Comparison of ENCODE assay signal across 18 cellular contexts in genomic region chr4:42786350-42787070, GRCh38.
DNase-seq lines count a peak whose midpoint lies in the region; ATAC-seq and TF ChIP-seq lines count a peak whose summit lies in the region.
"Had no signal": no experiment of that assay in that cellular context is flagged by ENCODE, and none has a peak within 500 bp of the region (broad histone marks: within the 10 kb centered on the region; RNA-seq: fewer than 3 reads in every experiment).

No MANE protein-coding gene starts in this region.

- TF ChIP-seq CTCF in endodermal cell (conservative IDR thresholded peaks at IDR 0.05), result peak; percentile 20

- no peak overlapping the region for H3K9ac ChIP-seq in endodermal cell (ENCODE audit: extremely low read depth, low read length, poor library complexity, severe bottlenecking)

- H3K9me3 Mint-ChIP-seq in endodermal cell, result no peaks in the 10 kb centered on the region
- peaks cover 3% of the 10 kb centered on the region for H3K9me3 Mint-ChIP-seq in activated CD8-positive, alpha-beta memory T cell treated with anti-CD3 and anti-CD28 coated beads, Interleukin-2, amount 10 ng/mL, durations not matched to agents 7 days and 5 days (ENCODE audit: low read depth)

- CTCF ChIA-PET in activated CD8-positive, alpha-beta memory T cell treated with anti-CD3 and anti-CD28 coated beads, Interleukin-2, amount 10 ng/mL, durations not matched to agents 7 days and 5 days (lab: Charles Lee), result no interaction called here

- DNase-seq in Right ventricle myocardium superior (no peak), left cardiac atrium (no peak), NCI-H2171 (lab: John Stamatoyannopoulos, UW) (peak; percentile 42), endodermal cell (peak; percentile 80), pons (ENCODE audit: low spot score) (no peak)
- no peak for DNase-seq in activated CD8-positive, alpha-beta memory T cell treated with anti-CD3 and anti-CD28 coated beads, Interleukin-2, amount 10 ng/mL, durations not matched to agents 7 days and 5 days
- DNase-seq: ACHN; activated CD4-positive, alpha-beta memory T cell treated with anti-CD3 and anti-CD28 coated beads for 36 hours; dorsolateral prefrontal cortex; GF-D8; KBM-7; left ventricle myocardium superior; naive B cell; NCI-H226; stimulated activated naive B cell treated with anti-CD40 and anti-IgM and Interleukin-4, amounts not matched to agents 10 μg/mL and 1 μg/mL and 100 μg/mL, for 72 hours had no signal

- ATAC-seq in Right ventricle myocardium superior (ENCODE audit: poor library complexity), result peak; percentile 39
- ATAC-seq in left cardiac atrium, result no peak
- ATAC-seq in activated CD8-positive, alpha-beta memory T cell treated with anti-CD3 and anti-CD28 coated beads, Interleukin-2, amount 10 ng/mL, durations not matched to agents 7 days and 5 days, result no peak
- ATAC-seq in HG02852 (IDR thresholded peaks at IDR 0.05; ENCODE audit: unreplicated experiment), result no peak
- no peak for ATAC-seq in HG03342 (IDR thresholded peaks at IDR 0.05; ENCODE audit: unreplicated experiment)
- ATAC-seq: left ventricle myocardium superior; stimulated activated naive B cell treated with anti-CD40 and anti-IgM and Interleukin-4, amounts not matched to agents 10 μg/mL and 1 μg/mL and 100 μg/mL, for 72 hours had no signal

- intact Hi-C loops in Right ventricle myocardium superior (cut with DNase I) (no loop called here), left cardiac atrium (cut with DNase I) (no loop called here)

- H3K4me1 Mint-ChIP-seq in endodermal cell, result peaks cover 8% of the 10 kb centered on the region
- H3K4me1 Mint-ChIP-seq in activated CD8-positive, alpha-beta memory T cell treated with anti-CD3 and anti-CD28 coated beads, Interleukin-2, amount 10 ng/mL, durations not matched to agents 7 days and 5 days, result peaks cover 11% of the 10 kb centered on the region
- H3K4me1 Mint-ChIP-seq: naive B cell; stimulated activated naive B cell treated with anti-CD40 and anti-IgM and Interleukin-4, amounts not matched to agents 10 μg/mL and 1 μg/mL and 100 μg/mL, for 72 hours had no signal

- H3K36me3 ChIP-seq in endodermal cell (ENCODE audit: control insufficient read depth, insufficient read depth, low read length), result no peaks in the 10 kb centered on the region
- H3K36me3 ChIP-seq: prostate gland had no signal

- H3K27ac Mint-ChIP-seq in endodermal cell, result no peak overlapping the region
- H3K27ac Mint-ChIP-seq in activated CD8-positive, alpha-beta memory T cell treated with anti-CD3 and anti-CD28 coated beads, Interleukin-2, amount 10 ng/mL, durations not matched to agents 7 days and 5 days, result no peak overlapping the region
- H3K27ac Mint-ChIP-seq: activated CD4-positive, alpha-beta memory T cell treated with anti-CD3 and anti-CD28 coated beads for 36 hours; naive B cell; stimulated activated naive B cell treated with anti-CD40 and anti-IgM and Interleukin-4, amounts not matched to agents 10 μg/mL and 1 μg/mL and 100 μg/mL, for 72 hours had no signal

- no peaks in the 10 kb centered on the region for H3K9me3 ChIP-seq in endodermal cell (ENCODE audit: control insufficient read depth, low read length)
- H3K9me3 ChIP-seq: prostate gland had no signal

- 65 to 72% methylated on average over 5 to 6 of the region's 6 CpGs for WGBS in endodermal cell (ENCODE audit: insufficient coverage in 1 of 2, insufficient read length in 1 of 2), 2 experiments

- no peak overlapping the region for H3K27ac ChIP-seq in endodermal cell (ENCODE audit: low read depth, low read length)
- H3K27ac ChIP-seq: dorsolateral prefrontal cortex, prostate gland had no signal

- peaks cover 2% of the 10 kb centered on the region for H3K27me3 Mint-ChIP-seq in endodermal cell (ENCODE audit: insufficient read depth)
- no peaks in the 10 kb centered on the region for H3K27me3 Mint-ChIP-seq in activated CD8-positive, alpha-beta memory T cell treated with anti-CD3 and anti-CD28 coated beads, Interleukin-2, amount 10 ng/mL, durations not matched to agents 7 days and 5 days

- no peaks in the 10 kb centered on the region for H3K36me3 Mint-ChIP-seq in endodermal cell (ENCODE audit: low read depth)
- no peaks in the 10 kb centered on the region for H3K36me3 Mint-ChIP-seq in activated CD8-positive, alpha-beta memory T cell treated with anti-CD3 and anti-CD28 coated beads, Interleukin-2, amount 10 ng/mL, durations not matched to agents 7 days and 5 days
- H3K36me3 Mint-ChIP-seq: activated CD4-positive, alpha-beta memory T cell treated with anti-CD3 and anti-CD28 coated beads for 36 hours; naive B cell; stimulated activated naive B cell treated with anti-CD40 and anti-IgM and Interleukin-4, amounts not matched to agents 10 μg/mL and 1 μg/mL and 100 μg/mL, for 72 hours had no signal

- H3K4me3 ChIP-seq in endodermal cell (ENCODE audit: low read length), result no peak overlapping the region
- H3K4me3 ChIP-seq: dorsolateral prefrontal cortex, prostate gland had no signal

- H3K4me3 Mint-ChIP-seq in endodermal cell, result no peak overlapping the region
- no peak overlapping the region for H3K4me3 Mint-ChIP-seq in activated CD8-positive, alpha-beta memory T cell treated with anti-CD3 and anti-CD28 coated beads, Interleukin-2, amount 10 ng/mL, durations not matched to agents 7 days and 5 days
- H3K4me3 Mint-ChIP-seq: activated CD4-positive, alpha-beta memory T cell treated with anti-CD3 and anti-CD28 coated beads for 36 hours; naive B cell; stimulated activated naive B cell treated with anti-CD40 and anti-IgM and Interleukin-4, amounts not matched to agents 10 μg/mL and 1 μg/mL and 100 μg/mL, for 72 hours had no signal

- H3K27me3 ChIP-seq in endodermal cell (ENCODE audit: control insufficient read depth, insufficient read depth, low read length, poor library complexity, severe bottlenecking), result no peaks in the 10 kb centered on the region
- H3K27me3 ChIP-seq: dorsolateral prefrontal cortex had no signal

- no peaks in the 10 kb centered on the region for H3K4me1 ChIP-seq in endodermal cell (ENCODE audit: control insufficient read depth, insufficient read depth, low read length)
- H3K4me1 ChIP-seq: prostate gland had no signal

Comparison
In these comparisons a context has a peak if more than half of its experiments do, and no peak if none do; other contexts are left out.
1. DNase-seq: peak in NCI-H2171 (single experiment) and endodermal cell (single experiment); none in Right ventricle myocardium superior (single experiment), left cardiac atrium (single experiment), activated CD8-positive, alpha-beta memory T cell treated with anti-CD3 and anti-CD28 coated beads, Interleukin-2, amount 10 ng/mL, durations not matched to agents 7 days and 5 days (single experiment) and pons (single experiment).